In genomic region chr17:29929006-29929543, GRCh38 we compare ENCODE assay signal across 8 cellular contexts. TPM values are rescaled to one million over a fixed set of nuclear protein-coding genes. Genes with fewer than 3 reads are reported as not detected.
DNase-seq lines count a peak whose midpoint lies in the region; ATAC-seq and TF ChIP-seq lines count a peak whose summit lies in the region.

No MANE protein-coding gene starts in this region.

- H3K9ac ChIP-seq in OCI-LY1 (ENCODE audit: low read length): peak overlapping the region; percentile 95

- H2AFZ ChIP-seq in OCI-LY1 (ENCODE audit: low read length): no peak overlapping the region

- WGBS in thyroid gland, 2 donors: 2% methylated on average over 13 of the region's 13 CpGs

- peaks cover 54% of the 10 kb centered on the region for H3K79me2 ChIP-seq in OCI-LY1 (ENCODE audit: insufficient read depth, low read length)

- no peaks in the 10 kb centered on the region for H3K27me3 ChIP-seq in BJ (ENCODE audit: control insufficient read depth, insufficient read depth, low read length)
- H3K27me3 ChIP-seq in H7 (ENCODE audit: control insufficient read depth, insufficient read depth, low read length): no peaks in the 10 kb centered on the region
- no peaks in the 10 kb centered on the region for H3K27me3 ChIP-seq in OCI-LY1 (ENCODE audit: insufficient read depth, low read length)
- H3K27me3 ChIP-seq in thyroid gland: no peaks in the 10 kb centered on the region

- H3K9me3 ChIP-seq in OCI-LY1 (ENCODE audit: low read length) (no peaks in the 10 kb centered on the region), thyroid gland (no peaks in the 10 kb centered on the region)

- H3K27ac ChIP-seq in OCI-LY1 (ENCODE audit: low read depth, low read length, poor library complexity, severe bottlenecking) (peak overlapping the region; percentile 93), caudate nucleus (ENCODE audit: low read depth, low read length) (peak overlapping the region; percentile 95), thyroid gland (peak overlapping the region; percentile 69 to 96 (median 89))

- H3K4me1 ChIP-seq in OCI-LY1 (ENCODE audit: insufficient read depth, low read length, severe bottlenecking) (peaks cover 58% of the 10 kb centered on the region), thyroid gland (peaks cover 27 to 28% of the 10 kb centered on the region in 2 donors)

- TF ChIP-seq CTCF in BJ (IDR thresholded peaks at IDR 0.05; ENCODE audit: insufficient read depth, low read depth, low read length) (no peak), OCI-LY1 (IDR thresholded peaks at IDR 0.05; ENCODE audit: low read length) (no peak), thyroid gland (IDR thresholded peaks at IDR 0.05) (no peak)

- intact Hi-C loops in thyroid gland (cut with DNase I): no loop called here

- H4K20me1 ChIP-seq in OCI-LY1 (ENCODE audit: insufficient read depth, low read length): no peaks in the 10 kb centered on the region

- no peaks in the 10 kb centered on the region for H3K36me3 ChIP-seq in BJ (ENCODE audit: control insufficient read depth, insufficient read depth, low read length)
- no peaks in the 10 kb centered on the region for H3K36me3 ChIP-seq in H7 (replicated peaks; ENCODE audit: control insufficient read depth, insufficient read depth, low read length)
- H3K36me3 ChIP-seq in OCI-LY1 (ENCODE audit: insufficient read depth, low read length): peaks cover 18% of the 10 kb centered on the region; the same call in 1 of the 2 replicates
- H3K36me3 ChIP-seq in thyroid gland: no peaks in the 10 kb centered on the region

- ATAC-seq in left lobe of liver: peak; percentile 32
- no peak for ATAC-seq in GM18505 (IDR thresholded peaks at IDR 0.05; ENCODE audit: unreplicated experiment)

- no peak for TF ChIP-seq POLR2A in thyroid gland (IDR thresholded peaks at IDR 0.05)
- no peak for TF ChIP-seq POLR2A in GM18505 (IDR thresholded peaks at IDR 0.05; ENCODE audit: borderline replicate concordance, extremely low read depth, insufficient read depth, insufficient read length)

- H3K9me2 ChIP-seq in OCI-LY1 (ENCODE audit: low read depth, low read length): no peaks in the 10 kb centered on the region

- CTCF ChIA-PET in BJ (lab: Yijun Ruan, JAX): interaction anchor here (1.4 to 9.2 kb wide), 3 partner anchors 26 to 124 kb away, joined by 3 to 224 read pairs (median 23); no protein-coding TSS in a partner anchor

- DNase-seq in BJ (ENCODE audit: low read depth): no peak
- DNase-seq in H7: peak; percentile 21
- peak in 11 of 61 donors; percentile 9 to 66 (median 22) for DNase-seq in caudate nucleus (lab: John Stamatoyannopoulos, UW)
- DNase-seq in left lobe of liver (ENCODE audit: low spot score): no peak
- DNase-seq in thyroid gland: peak; percentile 44 to 54
- DNase-seq in NK-92 (lab: John Stamatoyannopoulos, UW; ENCODE audit: unreplicated experiment): no peak

- POLR2A ChIA-PET in BJ (lab: Charles Lee): interaction anchor here (0.6 kb wide), 1 partner anchor 10 kb away, joined by 4 read pairs; no protein-coding TSS in a partner anchor

- H3K4me3 ChIP-seq in BJ (ENCODE audit: low read depth, low read length): peak overlapping the region; percentile 97
- H3K4me3 ChIP-seq in H7 (ENCODE audit: insufficient read depth, low read depth, low read length): peak overlapping the region; percentile 84
- H3K4me3 ChIP-seq in OCI-LY1 (ENCODE audit: low read depth, low read length, poor library complexity, severe bottlenecking): peak overlapping the region; percentile 76
- H3K4me3 ChIP-seq in thyroid gland (replicated peaks in 1 of 3): peak overlapping the region; percentile 49 to 76 (median 60)

- H3K4me2 ChIP-seq in OCI-LY1 (ENCODE audit: low read length): peak overlapping the region; percentile 77

- H3F3A ChIP-seq in OCI-LY1 (ENCODE audit: insufficient read depth, low read length): no peaks in the 10 kb centered on the region

RNA-seq across cellular contexts. Expression of gene SSH2, which starts 1.0 kb away (rescaled TPM):
- 5.7 and 9.1 TPM in 2 replicates for polyA plus RNA-seq in BJ (2011; rRNA removed)
- polyA minus RNA-seq in BJ (2011; rRNA and poly(A)+ RNA removed): 12.5 and 14.8 TPM in 2 replicates
- total RNA-seq in H7 (2014; rRNA removed; shearing (Covaris generic)): 5.5 and 8.0 TPM in 2 replicates
- total RNA-seq in left lobe of liver (11.2 TPM), thyroid gland (10 to 100 TPM; 30.2 to 38.6 (median 35.5) TPM)

RNA-seq across cellular contexts. Expression of gene EFCAB5, which starts 12.4 kb away (rescaled TPM):
- polyA plus RNA-seq in BJ (2011; rRNA removed): 0.13 TPM in 1 of 2 replicates, not detected in the other
- not detected in 2 replicates for polyA minus RNA-seq in BJ (2011; rRNA and poly(A)+ RNA removed)
- total RNA-seq in H7 (2014; rRNA removed; shearing (Covaris generic)): not detected in 2 replicates
- total RNA-seq in left lobe of liver (not detected), thyroid gland (under 1 TPM in 2 of 4 donors, not detected in 2; 0.56 to 0.98 TPM)

Comparison
In these comparisons a context has a peak if more than half of its experiments do, and no peak if none do; other contexts are left out.
1. DNase-seq: peak in H7 (single experiment) and thyroid gland (2 of 2); none in BJ (single experiment), left lobe of liver (single experiment) and NK-92 (single experiment).
2. Peak in every context shown above with its lines, with median percentiles within 50 percentile points of each other: H3K4me3 ChIP-seq and H3K27ac ChIP-seq.